In the genomic region with DNA sequence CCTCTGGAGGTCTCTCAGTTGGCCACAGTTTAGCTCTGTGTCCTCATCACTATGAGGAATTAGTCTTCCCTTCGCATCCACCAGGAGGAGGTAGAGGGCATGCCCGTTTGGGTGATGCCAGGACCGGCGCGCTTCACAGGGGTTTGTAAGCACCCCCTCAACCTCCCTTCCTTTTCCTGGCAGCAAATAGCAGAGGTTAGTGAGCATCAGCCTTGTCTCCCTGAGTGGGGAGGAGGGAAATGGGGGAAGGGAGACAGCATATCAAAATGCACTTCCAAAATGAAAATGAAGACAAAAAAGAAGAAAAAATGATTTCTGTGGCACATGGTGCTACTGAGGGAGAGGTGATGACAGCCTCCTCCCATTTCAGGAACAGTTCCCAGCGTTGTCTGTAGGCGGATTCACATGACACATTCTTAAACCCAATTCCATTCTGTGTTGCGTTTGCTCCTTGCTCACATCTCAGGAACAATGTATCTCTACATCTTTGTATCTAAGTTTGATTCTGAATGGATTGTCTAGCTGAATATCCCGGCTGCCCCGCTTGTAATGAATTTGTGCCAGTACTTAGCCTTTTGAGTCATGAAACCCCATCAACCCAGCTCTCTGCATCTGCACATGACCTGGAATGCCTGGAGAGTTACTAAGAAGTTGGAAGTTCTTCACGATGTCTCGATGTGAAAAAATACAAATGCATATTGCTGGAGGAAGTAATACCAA, we compare ENCODE assay signal across 8 cellular contexts. TPM values are rescaled to one million over a fixed set of nuclear protein-coding genes. Genes with fewer than 3 reads are reported as not detected.
DNase-seq lines count a peak whose midpoint lies in the region; ATAC-seq and TF ChIP-seq lines count a peak whose summit lies in the region.

No MANE protein-coding gene starts in this region.

- H3K27ac ChIP-seq in adrenal gland (peak overlapping the region in 1 of 5 donors; percentile 6), heart right ventricle (no peak overlapping the region), prostate gland (no peak overlapping the region)

- H3K27me3 ChIP-seq in adrenal gland (no peaks in the 10 kb centered on the region), heart right ventricle (no peaks in the 10 kb centered on the region), prostate gland (replicated peaks; ENCODE audit: insufficient read depth) (no peaks in the 10 kb centered on the region)

- peak; percentile 83 to 95 (median 90) for ATAC-seq in heart right ventricle
- no peak for ATAC-seq in GM19463 (IDR thresholded peaks at IDR 0.05; ENCODE audit: unreplicated experiment)

- H3K9me3 ChIP-seq in ES-I3 (ENCODE audit: control insufficient read depth, insufficient read depth, low read length) (no peaks in the 10 kb centered on the region), adrenal gland (replicated peaks in 1 of 3) (no peaks in the 10 kb centered on the region), heart right ventricle (no peaks in the 10 kb centered on the region), prostate gland (no peaks in the 10 kb centered on the region)

- intact Hi-C loops in adrenal gland (cut with DNase I) (loop anchor here in 1 of 2 donors (5.0 kb wide), 1 partner anchor 208 kb away; no protein-coding TSS in a partner anchor), heart right ventricle (cut with DNase I) (loop anchor here in 7 of 10 donors (5.0 to 10.0 kb wide), 5 partner anchors 121 to 211 kb away; no protein-coding TSS in a partner anchor), prostate gland (cut with DNase I) (loop anchor here (5.0 kb wide), 1 partner anchor 208 kb away; no protein-coding TSS in a partner anchor)

- no peak for DNase-seq in LNCaP clone FGC (ENCODE audit: low read depth)
- peak; percentile 33 to 70 for DNase-seq in SW 1271 (lab: John Stamatoyannopoulos, UW)
- peak; percentile 60 to 83 (median 75) for DNase-seq in adrenal gland
- peak; percentile 47 to 66 for DNase-seq in heart right ventricle
- peak; percentile 52 for DNase-seq in prostate gland (ENCODE audit: low spot score)
- DNase-seq in T1000 (lab: John Stamatoyannopoulos, UW), result no peak

- peak overlapping the region; percentile 16; the same call in 1 of the 2 replicates for H3K9ac ChIP-seq in ES-I3 (ENCODE audit: low read depth, low read length)

- 3 to 10% (median 5%) methylated on average over 11 to 12 of the region's 12 CpGs for WGBS in adrenal gland, 4 donors
- WGBS in heart right ventricle, 2 donors, result 8% methylated on average over 12 of the region's 12 CpGs
- WGBS in prostate gland, result 9% methylated on average over 12 of the region's 12 CpGs

- H3K4me1 ChIP-seq in ES-I3 (ENCODE audit: insufficient read depth, low read length) (peaks cover 2% of the 10 kb centered on the region; the same call in 1 of the 2 replicates), adrenal gland (replicated peaks in 1 of 2) (peaks cover 0 to 13% of the 10 kb centered on the region in 2 donors), heart right ventricle (peaks cover 0 to 14% (median 9%) of the 10 kb centered on the region in 9 donors), prostate gland (replicated peaks) (no peaks in the 10 kb centered on the region)

- TF ChIP-seq POLR2A in adrenal gland (IDR thresholded peaks at IDR 0.05) (no peak), prostate gland (IDR thresholded peaks at IDR 0.05) (no peak)

- H3K36me3 ChIP-seq in ES-I3 (ENCODE audit: insufficient read depth, low read length) (no peaks in the 10 kb centered on the region), adrenal gland (replicated peaks in 1 of 2) (no peaks in the 10 kb centered on the region), heart right ventricle (no peaks in the 10 kb centered on the region), prostate gland (no peaks in the 10 kb centered on the region)

- TF ChIP-seq CTCF in LNCaP clone FGC (IDR thresholded peaks at IDR 0.05; ENCODE audit: control insufficient read depth, extremely low read depth, insufficient read depth), result peak; percentile 89
- TF ChIP-seq CTCF in adrenal gland (IDR thresholded peaks at IDR 0.05), result peak; percentile 61 to 83 (median 76)
- TF ChIP-seq CTCF in heart right ventricle (IDR thresholded peaks at IDR 0.05), result peak; percentile 65 to 87 (median 77)
- peak; percentile 45 to 77 (median 59) for TF ChIP-seq CTCF in prostate gland (IDR thresholded peaks at IDR 0.05)

- H3K4me3 ChIP-seq in LNCaP clone FGC (ENCODE audit: low read depth, low read length), result peak overlapping the region; percentile 23; the same call in 1 of the 2 replicates
- peak overlapping the region in 1 of 4 donors; percentile 24 for H3K4me3 ChIP-seq in adrenal gland
- H3K4me3 ChIP-seq in heart right ventricle, result peak overlapping the region in 7 of 10 donors; percentile 17 to 41 (median 34)
- H3K4me3 ChIP-seq in prostate gland, result no peak overlapping the region

RNA-seq across cellular contexts. Expression of a gene that starts 45.1 kb away (rescaled TPM):
- total RNA-seq in adrenal gland (10 to 100 TPM in 6 of 8 donors, 1 to 10 TPM in 2; 9.0 to 23.1 (median 16.9) TPM), heart right ventricle (1 to 10 TPM; 1.2 to 6.3 (median 3.2) TPM), prostate gland (10 to 100 TPM in 1 of 2 donors, 1 to 10 TPM in 1; 5.2 to 99.6 TPM)
- polyA plus RNA-seq in adrenal gland (10 to 100 TPM in 2 of 3 donors, 1 to 10 TPM in 1; 8.8 to 19.0 (median 12.3) TPM), heart right ventricle (1 to 10 TPM; 2.7 to 9.6 TPM)

RNA-seq across cellular contexts. Expression of a gene that starts 56.1 kb away (rescaled TPM):
- total RNA-seq in adrenal gland (10 to 100 TPM; 22.0 to 51.4 (median 39.8) TPM), heart right ventricle (10 to 100 TPM; 22.2 to 45.3 (median 35.9) TPM), prostate gland (10 to 100 TPM; 42.9 to 62.5 TPM)
- polyA plus RNA-seq in adrenal gland (10 to 100 TPM in 1 of 3 donors, 1 to 10 TPM in 2; 2.6 to 14.8 (median 6.0) TPM), heart right ventricle (1 to 10 TPM; 1.6 to 4.6 TPM)

Comparison
In these comparisons a context has a peak if more than half of its experiments do, and no peak if none do; other contexts are left out.
1. DNase-seq: peak in SW 1271 (2 of 2), adrenal gland (7 of 7), heart right ventricle (2 of 2) and prostate gland (single experiment); none in LNCaP clone FGC (single experiment) and T1000 (single experiment).
2. H3K4me3 ChIP-seq: peak in LNCaP clone FGC (single experiment) and heart right ventricle (7 of 10); none in prostate gland (0 of 2).
3. Peak in every context shown above with its lines, with median percentiles within 50 percentile points of each other: CTCF ChIP-seq.